In genomic region chr4:156873776-156874175, GRCh38 we compare ENCODE assay signal across 10 cellular contexts.
"Had no signal": no experiment of that assay in that cellular context is flagged by ENCODE, and none has a peak within 500 bp of the region (broad histone marks: within the 10 kb centered on the region; RNA-seq: fewer than 3 reads in every experiment).

No MANE protein-coding gene starts in this region.

- H3K4me1 Mint-ChIP-seq: IgD-negative memory B cell had no signal

- H3K36me3 ChIP-seq: HAP-1 had no signal

- DNase-seq: GM23248, GOT3, H7, KBM-7 had no signal

- H3K4me3 ChIP-seq: GM23248, HAP-1 had no signal

- H2AFZ ChIP-seq: GM23248 had no signal

- H3K4me2 ChIP-seq: KMS-11 had no signal

- ATAC-seq: HCT116, HepG2 had no signal

- H3K27ac ChIP-seq: GM23248, HL-60, KMS-11 had no signal

- H3K9me3 ChIP-seq: HAP-1 had no signal

- H3K9ac ChIP-seq: GM23248, KMS-11 had no signal

- H3K27me3 Mint-ChIP-seq: IgD-negative memory B cell had no signal

- H3K4me3 Mint-ChIP-seq: IgD-negative memory B cell had no signal

- H3K36me3 Mint-ChIP-seq: IgD-negative memory B cell had no signal

- H3K27ac Mint-ChIP-seq: IgD-negative memory B cell had no signal

- FAIRE-seq: HepG2 had no signal
